ENCODE assay signal across 17 cellular contexts in the genomic region with DNA sequence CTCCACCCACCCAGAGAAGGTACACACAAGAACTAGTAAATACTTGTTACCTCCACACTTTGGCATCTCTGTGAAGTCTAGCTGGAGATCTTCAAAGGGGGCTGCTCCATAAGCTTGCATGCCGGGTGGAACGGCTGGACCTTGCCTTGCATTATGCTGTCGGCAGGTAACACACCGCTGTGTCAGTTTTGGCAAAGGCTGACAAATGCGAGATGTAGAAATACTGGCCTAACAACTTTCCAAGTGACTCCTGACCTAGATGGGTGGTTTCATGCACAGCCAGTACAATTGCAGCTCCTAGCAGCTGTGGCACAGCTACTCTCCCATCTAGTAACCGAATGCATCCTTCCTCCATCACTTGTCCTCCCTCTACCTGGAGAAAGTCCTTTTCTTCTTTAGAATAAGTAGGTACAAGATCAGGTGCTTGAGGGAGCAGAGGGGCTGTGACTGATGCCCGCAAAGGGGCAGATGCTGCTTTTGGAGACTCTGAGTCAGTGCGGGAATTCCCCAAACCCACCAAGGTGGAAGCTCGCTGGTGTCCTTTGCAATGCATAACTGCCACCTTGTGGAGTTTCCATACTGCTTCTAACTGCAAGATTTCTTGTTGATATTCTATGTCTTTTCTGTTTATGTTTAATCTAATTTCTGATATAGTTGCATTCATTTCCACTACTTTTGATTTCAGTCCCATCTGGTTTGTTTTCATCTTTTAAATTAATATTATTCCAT.
DNase-seq lines count a peak whose midpoint lies in the region; ATAC-seq and TF ChIP-seq lines count a peak whose summit lies in the region.
"Had no signal": no experiment of that assay in that cellular context is flagged by ENCODE, and none has a peak within 500 bp of the region (broad histone marks: within the 10 kb centered on the region; RNA-seq: fewer than 3 reads in every experiment).

No MANE protein-coding gene starts in this region.

- H2BK120ac ChIP-seq in trophoblast cell (ENCODE audit: insufficient read depth, low read length, poor library complexity) = no peak overlapping the region

- H3K18ac ChIP-seq in trophoblast cell (ENCODE audit: low read length) = no peak overlapping the region

- H3K27ac ChIP-seq in trophoblast cell (ENCODE audit: low read depth, low read length) = no peak overlapping the region
- no peak overlapping the region for H3K27ac ChIP-seq in lower lobe of right lung
- H3K27ac ChIP-seq: A549, colonic mucosa, thyroid gland had no signal

- H3K27me3 ChIP-seq in trophoblast cell (ENCODE audit: insufficient read depth, low read length) = no peaks in the 10 kb centered on the region
- H3K27me3 ChIP-seq in MG63 = no peaks in the 10 kb centered on the region
- no peaks in the 10 kb centered on the region for H3K27me3 ChIP-seq in lower lobe of right lung (ENCODE audit: low read depth)
- H3K27me3 ChIP-seq: colonic mucosa, thyroid gland had no signal

- no peak overlapping the region for H2BK12ac ChIP-seq in trophoblast cell (ENCODE audit: low read length)

- no peak overlapping the region for H4K12ac ChIP-seq in trophoblast cell (ENCODE audit: low read depth, low read length)

- H2AK5ac ChIP-seq in trophoblast cell (ENCODE audit: low read length) = no peak overlapping the region

- no peak overlapping the region for H4K91ac ChIP-seq in trophoblast cell (ENCODE audit: low read depth, low read length)

- no peak overlapping the region for H3K23ac ChIP-seq in trophoblast cell (ENCODE audit: low read length)

- WGBS in trophoblast cell (ENCODE audit: extremely low coverage, insufficient coverage, insufficient read length) = no CpG with 5 or more reads among the region's 9 CpGs

- H3K9me3 ChIP-seq in trophoblast cell (ENCODE audit: insufficient read depth, low read depth, low read length) (peaks cover 3% of the 10 kb centered on the region), MG63 (peaks cover 21% of the 10 kb centered on the region), lower lobe of right lung (peaks cover 37% of the 10 kb centered on the region)
- H3K9me3 ChIP-seq: A549, colonic mucosa had no signal

- H4K8ac ChIP-seq in trophoblast cell (ENCODE audit: low read depth, low read length) = no peak overlapping the region

- no peak overlapping the region for H3K9ac ChIP-seq in trophoblast cell (ENCODE audit: low read length)

- H3K4ac ChIP-seq in trophoblast cell (ENCODE audit: low read depth, low read length) = no peak overlapping the region

- H3K4me2 ChIP-seq in trophoblast cell (ENCODE audit: low read length) = peak overlapping the region; percentile 2
- H3K4me2 ChIP-seq: A549 had no signal

- peak; percentile 3 for DNase-seq in NCI-H2171 treated with DMSO at 0.1 percent for 48 hours (lab: John Stamatoyannopoulos, UW)
- DNase-seq in NCI-H2171 (lab: John Stamatoyannopoulos, UW) = no peak
- peak; percentile 91 for DNase-seq in LNCaP clone FGC (ENCODE audit: low read depth)
- DNase-seq in cerebellar cortex (ENCODE audit: low spot score) = peak; percentile 28
- peak; percentile 66 to 92 for DNase-seq in trophoblast cell
- no peak for DNase-seq in MG63
- no peak for DNase-seq in lower lobe of right lung
- DNase-seq in COLO668 (lab: John Stamatoyannopoulos, UW; ENCODE audit: unreplicated experiment) = no peak
- DNase-seq: colonic mucosa, DMS 273 treated with DMSO at 0.1 percent for 48 hours, foreskin melanocyte, HCEC 1CT, natural killer cell, NCI-H2029, T-helper 1 cell, thyroid gland had no signal

- peaks cover 0 to 6% of the 10 kb centered on the region in 2 experiments for H3K4me1 ChIP-seq in trophoblast cell (ENCODE audit: control insufficient read depth in 1 of 2, insufficient read depth in 2 of 2, low read length in 2 of 2)
- no peaks in the 10 kb centered on the region for H3K4me1 ChIP-seq in lower lobe of right lung
- H3K4me1 ChIP-seq: A549, colonic mucosa, thyroid gland had no signal

- H3K36me3 ChIP-seq in trophoblast cell (ENCODE audit: control insufficient read depth in 1 of 2, insufficient read depth in 2 of 2, low read length in 2 of 2) (peaks cover 5 to 6% of the 10 kb centered on the region in 2 experiments), MG63 (peaks cover 42% of the 10 kb centered on the region), lower lobe of right lung (peaks cover 7% of the 10 kb centered on the region)
- H3K36me3 ChIP-seq: colonic mucosa had no signal

- no peak overlapping the region for H2AFZ ChIP-seq in trophoblast cell (ENCODE audit: insufficient read depth, low read length, poor library complexity)

- H2BK5ac ChIP-seq in trophoblast cell (ENCODE audit: low read depth, low read length, poor library complexity) = no peak overlapping the region

- no peaks in the 10 kb centered on the region for H3K79me2 ChIP-seq in trophoblast cell (ENCODE audit: control insufficient read depth, insufficient read depth, low read length, poor library complexity)

- ATAC-seq in lower lobe of right lung = no peak
- ATAC-seq: A549 had no signal

- no peaks in the 10 kb centered on the region for H3K79me1 ChIP-seq in trophoblast cell (ENCODE audit: low read length)

- H3K4me3 ChIP-seq in LNCaP clone FGC (ENCODE audit: low read depth, low read length) (peak overlapping the region; percentile 23), trophoblast cell (ENCODE audit: low read depth, low read length) (no peak overlapping the region), MG63 (no peak overlapping the region), lower lobe of right lung (no peak overlapping the region)
- H3K4me3 ChIP-seq: A549, colonic mucosa, thyroid gland had no signal

- intact Hi-C loops in lower lobe of right lung (cut with DNase I) = no loop called here

- TF ChIP-seq CTCF in LNCaP clone FGC (IDR thresholded peaks at IDR 0.05; ENCODE audit: control insufficient read depth, extremely low read depth, insufficient read depth) = peak; percentile 39
- no peak for TF ChIP-seq CTCF in lower lobe of right lung (IDR thresholded peaks at IDR 0.05)

- H3K14ac ChIP-seq in trophoblast cell (ENCODE audit: low read length) = no peak overlapping the region

Comparison
In these comparisons a context has a peak if more than half of its experiments do, and no peak if none do; other contexts are left out.
1. DNase-seq: peak in NCI-H2171 treated with DMSO at 0.1 percent for 48 hours (single experiment), LNCaP clone FGC (single experiment), cerebellar cortex (single experiment) and trophoblast cell (2 of 2); none in NCI-H2171 (single experiment), MG63 (single experiment), lower lobe of right lung (single experiment) and COLO668 (single experiment).